Comparison of ENCODE assay signal across 1 cellular context in genomic region chr22:17628304-17629166, GRCh38.
A peak's percentile ranks its signal among the peaks of the same experiment; 100 is the strongest.
TF ChIP-seq lines count a peak whose summit lies in the region.

ATP6V1E1 (minus strand) TSS chr22:17628749; CDS start chr22:17628635, 114 bp downstream.

TF ChIP-seq in GM12878, 131 proteins besides CTCF, POLR2A, EP300 and RAD21 (continued from another document and continues in another):
- no peak for TF ChIP-seq E4F1 (IDR thresholded peaks at IDR 0.05; ENCODE audit: borderline replicate concordance, partially characterized antibody)
- peak; percentile 57; the same call in 1 of the 2 replicates for TF ChIP-seq NR2C1 (IDR thresholded peaks at IDR 0.05)
- TF ChIP-seq RBBP5 (conservative IDR thresholded peaks at IDR 0.05) = no peak
- peak; percentile 68; the same call in 1 of the 2 replicates for TF ChIP-seq TAF1 (IDR thresholded peaks at IDR 0.05; ENCODE audit: borderline replicate concordance, low read depth, low read length)
- peak; percentile 51; the same call in 1 of the 2 replicates for TF ChIP-seq HCFC1 (IDR thresholded peaks at IDR 0.05; ENCODE audit: low read length)
- peak; percentile 98 for TF ChIP-seq RAD51 (IDR thresholded peaks at IDR 0.05)
- peak; percentile 92 for TF ChIP-seq ELK1 (IDR thresholded peaks at IDR 0.05; ENCODE audit: low read depth, low read length)
- no peak for TF ChIP-seq PAX8 (IDR thresholded peaks at IDR 0.05)
- TF ChIP-seq TCF7 (IDR thresholded peaks at IDR 0.05; ENCODE audit: borderline replicate concordance) = no peak
- TF ChIP-seq MXI1 (IDR thresholded peaks at IDR 0.05; ENCODE audit: low read depth, low read length) = peak; percentile 67; the same call in 1 of the 2 replicates
- peak; percentile 44; the same call in 1 of the 2 replicates for TF ChIP-seq LARP7 (IDR thresholded peaks at IDR 0.05)
- TF ChIP-seq REST (IDR thresholded peaks at IDR 0.05; ENCODE audit: low read depth, low read length) = no peak
- no peak for TF ChIP-seq ZNF622 (IDR thresholded peaks at IDR 0.05)
- TF ChIP-seq NFXL1 (IDR thresholded peaks at IDR 0.05; ENCODE audit: borderline replicate concordance) = no peak
- peak; percentile 24 for TF ChIP-seq SIX5 (IDR thresholded peaks at IDR 0.05; ENCODE audit: low read depth, low read length, severe bottlenecking)
- no peak for TF ChIP-seq SUPT20H (IDR thresholded peaks at IDR 0.05; ENCODE audit: borderline replicate concordance, control insufficient read depth, low read depth, low read length)
- TF ChIP-seq CHD4 (IDR thresholded peaks at IDR 0.05) = no peak
- no peak for TF ChIP-seq KAT2A (conservative IDR thresholded peaks at IDR 0.05; ENCODE audit: control insufficient read depth, low read depth, low read length)
- no peak for TF ChIP-seq CBX3 (IDR thresholded peaks at IDR 0.05; ENCODE audit: borderline replicate concordance, low read depth)
- peak; percentile 92 for TF ChIP-seq ZBTB40 (IDR thresholded peaks at IDR 0.05; ENCODE audit: borderline replicate concordance)
- no peak for TF ChIP-seq TARDBP (IDR thresholded peaks at IDR 0.05; ENCODE audit: borderline replicate concordance)
- TF ChIP-seq PML (IDR thresholded peaks at IDR 0.05; ENCODE audit: low read length) = peak; percentile 73; the same call in 1 of the 2 replicates
- TF ChIP-seq POLR2AphosphoS2 (IDR thresholded peaks at IDR 0.05; ENCODE audit: low read depth, low read length) = no peak
- TF ChIP-seq IKZF2 (IDR thresholded peaks at IDR 0.05) = peak; percentile 83 to 86
- TF ChIP-seq RCOR1 (conservative IDR thresholded peaks at IDR 0.05; ENCODE audit: low read depth, low read length) = no peak
- TF ChIP-seq MTA2 (IDR thresholded peaks at IDR 0.05; ENCODE audit: low read depth) = no peak
- no peak for TF ChIP-seq CEBPB (IDR thresholded peaks at IDR 0.05; ENCODE audit: borderline replicate concordance in 1 of 2, low read depth in 2 of 2, low read length in 2 of 2)
- TF ChIP-seq SIN3A (IDR thresholded peaks at IDR 0.05; ENCODE audit: low read depth, low read length) = 0 out of 2 replicates have a peak, but pooled peaks have one; percentile 62
- 0 out of 2 replicates have a peak, but pooled peaks have one; percentile 11 for TF ChIP-seq STAT1 (conservative IDR thresholded peaks at IDR 0.05)
- TF ChIP-seq ZNF592 (IDR thresholded peaks at IDR 0.05) = no peak
- no peak for TF ChIP-seq ATF2 (IDR thresholded peaks at IDR 0.05; ENCODE audit: low read length)
- no peak for TF ChIP-seq KLF5 (IDR thresholded peaks at IDR 0.05; ENCODE audit: partially characterized antibody)
- TF ChIP-seq JUND (IDR thresholded peaks at IDR 0.05; ENCODE audit: low read depth, low read length) = no peak
- TF ChIP-seq HDAC2 (IDR thresholded peaks at IDR 0.05) = no peak
- TF ChIP-seq NR2F1 (conservative IDR thresholded peaks at IDR 0.05) = no peak; the same call in 1 of the 2 replicates
- TF ChIP-seq ETV6 (conservative IDR thresholded peaks at IDR 0.05 in 1 of 2, IDR thresholded peaks at IDR 0.05 in 1 of 2; ENCODE audit: borderline replicate concordance in 1 of 2, low read depth in 1 of 2) = no peak
- TF ChIP-seq ASH2L (IDR thresholded peaks at IDR 0.05; ENCODE audit: borderline replicate concordance, low read depth) = peak; percentile 69; the same call in 1 of the 2 replicates
- no peak for TF ChIP-seq PAX5 (IDR thresholded peaks at IDR 0.05; ENCODE audit: borderline replicate concordance, low read depth, low read length)
- no peak for TF ChIP-seq MYB (IDR thresholded peaks at IDR 0.05; ENCODE audit: borderline replicate concordance, low read depth, low read length)
- no peak for TF ChIP-seq FOXM1 (IDR thresholded peaks at IDR 0.05; ENCODE audit: low read depth, low read length)
- TF ChIP-seq SRF (IDR thresholded peaks at IDR 0.05; ENCODE audit: low read depth in 2 of 2, low read length in 2 of 2) = no peak
- TF ChIP-seq NFYA (IDR thresholded peaks at IDR 0.05; ENCODE audit: borderline replicate concordance, low read depth, low read length) = no peak; the same call in 1 of the 2 replicates
- peak; percentile 76 for TF ChIP-seq RUNX3 (IDR thresholded peaks at IDR 0.05; ENCODE audit: low read length)
- no peak for TF ChIP-seq MTA3 (IDR thresholded peaks at IDR 0.05; ENCODE audit: borderline replicate concordance, low read length)
- peak; percentile 26; the same call in 1 of the 2 replicates for TF ChIP-seq CBFB (IDR thresholded peaks at IDR 0.05; ENCODE audit: low read depth)
- no peak for TF ChIP-seq EGR1 (IDR thresholded peaks at IDR 0.05; ENCODE audit: borderline replicate concordance in 1 of 2, low read depth in 2 of 2, low read length in 2 of 2)
- TF ChIP-seq HDGF (IDR thresholded peaks at IDR 0.05) = no peak
- no peak for TF ChIP-seq BMI1 (IDR thresholded peaks at IDR 0.05; ENCODE audit: borderline replicate concordance)
- TF ChIP-seq PKNOX1 (IDR thresholded peaks at IDR 0.05) = peak; percentile 30; the same call in 1 of the 2 replicates
